ENCODE assay signal across 8 cellular contexts in the genomic region with DNA sequence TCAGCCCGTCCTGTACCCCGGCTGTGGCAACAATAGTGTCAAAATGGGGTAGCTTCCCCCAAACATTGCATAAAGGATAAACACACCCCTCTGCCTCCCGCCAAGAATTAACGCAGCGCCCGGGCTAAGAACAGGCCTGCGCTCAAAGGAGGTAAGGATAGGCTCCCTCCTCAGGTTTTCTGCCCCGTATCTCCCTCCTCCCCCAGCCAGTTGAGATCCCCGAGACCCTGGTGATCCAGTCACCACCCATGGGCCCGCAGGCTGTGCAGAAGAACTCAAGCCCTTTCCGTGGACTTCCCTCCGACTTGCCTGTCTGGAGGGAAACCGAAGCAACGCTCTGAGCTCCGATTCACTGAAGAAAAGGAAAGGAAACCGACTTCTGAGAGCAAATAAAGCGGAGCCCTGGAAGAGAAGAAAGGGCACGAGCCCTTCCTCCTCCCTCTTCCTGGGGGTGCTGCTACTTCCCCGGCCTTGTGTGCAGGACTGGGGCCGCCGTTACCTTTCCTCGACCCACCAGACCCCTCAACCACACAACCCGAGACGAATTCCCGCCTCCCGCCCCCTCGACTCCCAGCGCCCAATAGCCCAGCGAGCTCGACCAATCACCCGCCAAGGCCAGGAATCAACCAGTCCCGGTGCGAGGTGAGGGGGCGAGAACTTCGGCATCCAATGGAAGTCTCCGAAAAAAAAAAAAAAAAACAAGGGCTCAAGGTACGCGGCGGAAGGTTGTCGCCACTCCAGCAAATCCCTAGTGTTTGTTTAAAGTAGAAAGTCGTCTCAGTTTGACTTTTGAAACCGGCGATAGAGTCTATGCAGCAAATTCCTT. TPM values are rescaled to one million over a fixed set of nuclear protein-coding genes. Genes with fewer than 3 reads are reported as not detected.
DNase-seq lines count a peak whose midpoint lies in the region; TF ChIP-seq lines count a peak whose summit lies in the region.

A gene (minus strand): TSS at position 554 of the 826 bp plus-strand sequence. CDS start 1,989 bp downstream, outside the sequence.

- peaks cover 26% of the 10 kb centered on the region for H3K4me1 ChIP-seq in SJSA1 (replicated peaks)

- TF ChIP-seq CTCF in HFF-Myc (IDR thresholded peaks at IDR 0.05; ENCODE audit: low read depth, low read length, missing control alignments) = no peak

- H3K27me3 ChIP-seq in SJSA1 (replicated peaks) = no peaks in the 10 kb centered on the region

- DNase-seq in GM03348 (ENCODE audit: low spot score) = peak; percentile 97
- peak; percentile 83 for DNase-seq in HFF-Myc (ENCODE audit: extremely low read depth, low read depth)
- peak; percentile 86 for DNase-seq in MV-4-11 (lab: John Stamatoyannopoulos, UW)
- DNase-seq in SJSA1 (ENCODE audit: low read depth in 1 of 2, low spot score in 2 of 2) = peak; percentile 96 to 98
- peak; percentile 82 for DNase-seq in activated gamma-delta T cell treated with anti-CD3 and anti-CD28 coated beads, Interleukin-2, amount 50 U/mL, for 16 hours (ENCODE audit: low read depth)
- peak; percentile 95 for DNase-seq in germinal center (ENCODE audit: low spot score)
- DNase-seq in non-pigmented ciliary epithelial cell (ENCODE audit: low read depth) = peak; percentile 74
- peak; percentile 19 to 86 (median 70) for DNase-seq in substantia nigra (lab: John Stamatoyannopoulos, UW)

- H3K36me3 ChIP-seq in SJSA1 = peaks cover 34% of the 10 kb centered on the region

- peak within 1 kb of the TSS; percentile 75 for H3K27ac ChIP-seq in SJSA1
- H3K27ac ChIP-seq in substantia nigra (ENCODE audit: low read depth, low read length, poor library complexity, severe bottlenecking) = no peak within 1 kb of the TSS

- H3K4me3 ChIP-seq in HFF-Myc (replicated peaks; ENCODE audit: low read depth, low read length) = peak within 1 kb of the TSS; percentile 77
- peak within 1 kb of the TSS; percentile 60 for H3K4me3 ChIP-seq in SJSA1

- H3K9me3 ChIP-seq in SJSA1 (replicated peaks) = no peaks in the 10 kb centered on the region

RNA-seq across cellular contexts. Expression of the gene that starts here (rescaled TPM):
- 31.2 and 53.2 TPM in 2 replicates for total RNA-seq in SJSA1 (2014; rRNA removed; shearing (Covaris generic))
